Comparison of ENCODE assay signal across 18 cellular contexts in the genomic region with DNA sequence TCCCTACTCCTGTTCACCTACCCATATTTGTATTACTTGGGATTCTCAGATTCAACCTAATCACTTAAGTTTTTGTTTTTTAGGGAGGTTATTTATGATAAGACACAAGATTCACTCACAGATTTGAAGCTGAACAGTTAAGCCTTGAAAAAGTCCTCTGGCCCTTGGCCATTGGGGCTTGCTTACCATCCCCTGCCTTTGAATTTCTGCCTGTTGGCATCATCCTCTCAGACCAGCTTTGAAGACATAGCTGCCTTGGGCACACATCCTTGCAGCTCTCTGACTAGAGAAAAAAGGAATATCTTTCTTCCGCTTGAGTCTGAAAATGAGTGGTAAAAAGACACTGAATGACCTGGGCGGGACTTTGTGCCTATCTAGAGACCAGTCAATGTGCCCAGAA. TPM values are rescaled to one million over a fixed set of nuclear protein-coding genes. Genes with fewer than 3 reads are reported as not detected.
DNase-seq lines count a peak whose midpoint lies in the region; ATAC-seq, FAIRE-seq and TF ChIP-seq lines count a peak whose summit lies in the region.
"Had no signal": no experiment of that assay in that cellular context is flagged by ENCODE, and none has a peak within 500 bp of the region (broad histone marks: within the 10 kb centered on the region; RNA-seq: fewer than 3 reads in every experiment).

No MANE protein-coding gene starts in this region.

- no peak overlapping the region for H2AFZ ChIP-seq in Karpas-422 (ENCODE audit: low read length)

- no peak for TF ChIP-seq POLR2A in adrenal gland (IDR thresholded peaks at IDR 0.05)
- TF ChIP-seq POLR2A in gastroesophageal sphincter (IDR thresholded peaks at IDR 0.05) = no peak

- no peak for ATAC-seq in gastroesophageal sphincter

- H3K79me2 ChIP-seq in Karpas-422 (ENCODE audit: low read length) = peaks cover 96% of the 10 kb centered on the region

- peak; percentile 29 for FAIRE-seq in D721Med (lab: Jason Lieb, UNC)
- FAIRE-seq: A204.1, GM12892, RCC 7860 had no signal

- 47 to 69% (median 50%) methylated on average over 2 of the region's 2 CpGs for WGBS in adrenal gland, 4 donors
- 96% methylated on average over 2 of the region's 2 CpGs; no CpG with 5 or more reads in 1 of the 2 donors for WGBS in gastroesophageal sphincter (ENCODE audit: low coverage in 1 of 2), 2 donors

- H3K4me3 ChIP-seq in Karpas-422 (ENCODE audit: low read length) = no peak overlapping the region
- H3K4me3 ChIP-seq in adrenal gland = no peak overlapping the region
- H3K4me3 ChIP-seq in gastroesophageal sphincter = no peak overlapping the region
- H3K4me3 ChIP-seq: BLaER1 treated with 17β-estradiol and CSF1 and Interleukin-3, amounts not matched to agents 10 nM and 100 nM; SK-N-MC had no signal

- H3K27me3 ChIP-seq in Karpas-422 (ENCODE audit: low read length) (no peaks in the 10 kb centered on the region), adrenal gland (no peaks in the 10 kb centered on the region), gastroesophageal sphincter (no peaks in the 10 kb centered on the region)
- H3K27me3 ChIP-seq: BLaER1 treated with 17β-estradiol and CSF1 and Interleukin-3, amounts not matched to agents 10 nM and 100 nM had no signal

- TF ChIP-seq CTCF in D721Med (IDR thresholded peaks at IDR 0.05; ENCODE audit: insufficient read depth, missing control alignments) = no peak
- TF ChIP-seq CTCF in adrenal gland (IDR thresholded peaks at IDR 0.05) = no peak
- TF ChIP-seq CTCF in gastroesophageal sphincter (IDR thresholded peaks at IDR 0.05) = no peak

- H3K4me2 ChIP-seq in Karpas-422 (ENCODE audit: low read depth, low read length, poor library complexity, severe bottlenecking) = no peak overlapping the region
- H3K4me2 ChIP-seq: BLaER1 treated with 17β-estradiol and CSF1 and Interleukin-3, amounts not matched to agents 10 nM and 100 nM had no signal

- H3K9me2 ChIP-seq in Karpas-422 (replicated peaks; ENCODE audit: insufficient read depth, low read length) = no peaks in the 10 kb centered on the region

- peaks cover 76% of the 10 kb centered on the region for H3K4me1 ChIP-seq in Karpas-422 (ENCODE audit: low read length)
- H3K4me1 ChIP-seq in adrenal gland (replicated peaks in 1 of 2) = peaks cover 0 to 10% of the 10 kb centered on the region in 2 donors
- no peaks in the 10 kb centered on the region for H3K4me1 ChIP-seq in gastroesophageal sphincter

- H3K9me3 ChIP-seq in Karpas-422 (ENCODE audit: low read length) (no peaks in the 10 kb centered on the region), adrenal gland (replicated peaks in 1 of 3) (no peaks in the 10 kb centered on the region), gastroesophageal sphincter (no peaks in the 10 kb centered on the region)
- H3K9me3 ChIP-seq: BLaER1 treated with 17β-estradiol and CSF1 and Interleukin-3, amounts not matched to agents 10 nM and 100 nM had no signal

- no peaks in the 10 kb centered on the region for H4K20me1 ChIP-seq in Karpas-422 (ENCODE audit: insufficient read depth, low read depth, low read length)
- H4K20me1 ChIP-seq: BLaER1 treated with 17β-estradiol and CSF1 and Interleukin-3, amounts not matched to agents 10 nM and 100 nM had no signal

- H3K9ac ChIP-seq in Karpas-422 (ENCODE audit: low read length) = no peak overlapping the region
- H3K9ac ChIP-seq: BLaER1 treated with 17β-estradiol and CSF1 and Interleukin-3, amounts not matched to agents 10 nM and 100 nM had no signal

- no peak for TF ChIP-seq EP300 in gastroesophageal sphincter (IDR thresholded peaks at IDR 0.05)

- H3K27ac ChIP-seq in Karpas-422 (ENCODE audit: low read length) (peak overlapping the region; percentile 68), adrenal gland (peak overlapping the region in 1 of 5 donors; percentile 27), gastroesophageal sphincter (no peak overlapping the region)
- H3K27ac ChIP-seq: BLaER1 treated with 17β-estradiol and CSF1 and Interleukin-3, amounts not matched to agents 10 nM and 100 nM; HL-60; SK-N-MC had no signal

- DNase-seq in D721Med (ENCODE audit: insufficient read length, low spot score) (no peak), Karpas-422 (no peak), adrenal gland (peak in 5 of 7 donors; percentile 21 to 54 (median 29)), medulla oblongata (ENCODE audit: extremely low spot score) (peak; percentile 12), head of caudate nucleus (no peak), NCI-H2107 treated with DMSO at 0.1 percent for 48 hours (lab: John Stamatoyannopoulos, UW; ENCODE audit: unreplicated experiment) (no peak)
- DNase-seq: CD8-positive, alpha-beta memory T cell; Kasumi-1; NCI-H1105; NCI-H2081; Right ventricle myocardium superior had no signal

- H3K36me3 ChIP-seq in Karpas-422 (ENCODE audit: insufficient read depth, low read length) (peaks cover 65% of the 10 kb centered on the region), adrenal gland (replicated peaks in 1 of 2) (no peaks in the 10 kb centered on the region), gastroesophageal sphincter (no peaks in the 10 kb centered on the region)
- H3K36me3 ChIP-seq: BLaER1 treated with 17β-estradiol and CSF1 and Interleukin-3, amounts not matched to agents 10 nM and 100 nM had no signal

- intact Hi-C loops in adrenal gland (cut with DNase I) = no loop called here
- intact Hi-C loops in head of caudate nucleus (cut with DNase I) = no loop called here

RNA-seq across cellular contexts. Expression of a gene that starts 41.7 kb away (rescaled TPM):
- total RNA-seq in Karpas-422 (2014; rRNA removed; shearing (Covaris generic); ENCODE audit: low replicate concordance) = 151 and 238 TPM in 2 replicates
- total RNA-seq in adrenal gland (10 to 100 TPM in 7 of 8 donors, 1 to 10 TPM in 1; 9.3 to 35.9 (median 13.7) TPM), gastroesophageal sphincter (10 to 100 TPM; 12.0 to 17.7 (median 15.1) TPM)
- polyA plus RNA-seq in adrenal gland = 1 to 10 TPM; 2.5 to 8.3 (median 4.2) TPM

Comparison
In these comparisons a context has a peak if more than half of its experiments do, and no peak if none do; other contexts are left out.
1. DNase-seq: peak in adrenal gland (5 of 7) and medulla oblongata (single experiment); none in D721Med (single experiment), Karpas-422 (single experiment), head of caudate nucleus (0 of 42) and NCI-H2107 treated with DMSO at 0.1 percent for 48 hours (single experiment).